ENCODE assay signal across 27 cellular contexts in genomic region chr17:15918261-15918660, GRCh38. TPM values are rescaled to one million over a fixed set of nuclear protein-coding genes. Genes with fewer than 3 reads are reported as not detected.
"Had no signal": no experiment of that assay in that cellular context is flagged by ENCODE, and none has a peak within 500 bp of the region (broad histone marks: within the 10 kb centered on the region; RNA-seq: fewer than 3 reads in every experiment).

No MANE protein-coding gene starts in this region.

- H3K4me3 ChIP-seq: neural progenitor cell, right lobe of liver, uterus had no signal

- H3K4me3 Mint-ChIP-seq: activated B cell treated with CpG ODN at 0.5 μM for 24 hours; activated CD8-positive, alpha-beta T cell treated with anti-CD3 and anti-CD28 coated beads for 36 hours; activated naive CD4-positive, alpha-beta T cell treated with anti-CD3 and anti-CD28 coated beads, Interleukin-2, amount 50 U/mL, for 24 hours; activated naive CD8-positive, alpha-beta T cell treated with anti-CD3 and anti-CD28 coated beads, Interleukin-2, amount 50 U/mL, for 24 hours; activated T-cell treated with anti-CD3 and anti-CD28 coated beads, Interleukin-2, amount 50 U/mL, for 4 hours; immature natural killer cell; natural killer cell; neural progenitor cell had no signal

- FAIRE-seq: colon had no signal

- H3K36me3 Mint-ChIP-seq: activated naive CD4-positive, alpha-beta T cell treated with anti-CD3 and anti-CD28 coated beads, Interleukin-2, amount 50 U/mL, for 24 hours; natural killer cell; neural progenitor cell had no signal

- DNase-seq: activated B cell treated with CpG ODN at 0.5 μM for 24 hours; activated CD4-positive, alpha-beta T cell treated with anti-CD3 and anti-CD28 coated beads, Interleukin-2, amount 50 U/mL, for 1 hour; activated CD8-positive, alpha-beta T cell treated with anti-CD3 and anti-CD28 coated beads for 36 hours; activated naive CD8-positive, alpha-beta T cell treated with anti-CD3 and anti-CD28 coated beads, Interleukin-2, amount 50 U/mL, for 24 hours; activated T-cell treated with anti-CD3 and anti-CD28 coated beads, Interleukin-2, amount 50 U/mL, for 4 hours; amygdala; dorsolateral prefrontal cortex; hypothalamus; immature natural killer cell; mesendoderm; natural killer cell; occipital lobe; right lobe of liver; stimulated activated CD4-positive, alpha-beta T cell treated with anti-CD3 and anti-CD28 coated beads, Interleukin-12 subunit alpha, Interleukin-12 subunit beta, amount 100 ng/mL, for 4 hours; stimulated activated CD4-positive, alpha-beta T cell treated with anti-CD3 and anti-CD28 coated beads, Interleukin-4, amount 100 ng/mL, for 1 hour; stimulated activated naive CD8-positive, alpha-beta T cell treated with anti-CD3 and anti-CD28 coated beads, Interleukin-15, Interleukin-2, amounts not matched to agents 100 U/mL and 50 U/mL, for 24 hours; T-helper 2 cell; testis; uterus had no signal

- H3K27ac ChIP-seq: dorsolateral prefrontal cortex, lower lobe of right lung, neural progenitor cell, right lobe of liver, skin epidermis, testis, uterus had no signal

- H3K9me3 ChIP-seq: lower lobe of right lung, right lobe of liver, testis, uterus had no signal

- H3K36me3 ChIP-seq: lower lobe of right lung, neural progenitor cell, right lobe of liver, transverse colon, uterus had no signal

- H3K9me3 Mint-ChIP-seq: activated naive CD4-positive, alpha-beta T cell treated with anti-CD3 and anti-CD28 coated beads, Interleukin-2, amount 50 U/mL, for 24 hours; activated naive CD8-positive, alpha-beta T cell treated with anti-CD3 and anti-CD28 coated beads, Interleukin-2, amount 50 U/mL, for 24 hours; activated T-helper 2 cell treated with anti-CD3 and anti-CD28 coated beads, Interferon-gamma antibody, Interleukin-2, Interleukin-4, amounts not matched to agents 10 μg/mL and 5 μg/mL and 100 μg/mL, durations not matched to agents 14 hours and 24 hours and 36 hours; immature natural killer cell; natural killer cell had no signal

- H2AFZ ChIP-seq: neural progenitor cell had no signal

- H3K27me3 ChIP-seq: neural progenitor cell, right lobe of liver, testis, uterus had no signal

- H3K4me1 ChIP-seq: neural progenitor cell, right lobe of liver, testis, uterus had no signal

- ATAC-seq: activated CD8-positive, alpha-beta T cell treated with anti-CD3 and anti-CD28 coated beads for 36 hours; activated naive CD8-positive, alpha-beta T cell treated with anti-CD3 and anti-CD28 coated beads, Interleukin-2, amount 50 U/mL, for 24 hours; activated T-cell treated with anti-CD3 and anti-CD28 coated beads, Interleukin-2, amount 50 U/mL, for 4 hours; natural killer cell; stimulated activated naive CD8-positive, alpha-beta T cell treated with anti-CD3 and anti-CD28 coated beads, Interleukin-15, Interleukin-2, amounts not matched to agents 100 U/mL and 50 U/mL, for 24 hours had no signal

- H3K27ac Mint-ChIP-seq: activated B cell treated with CpG ODN at 0.5 μM for 24 hours; activated CD8-positive, alpha-beta T cell treated with anti-CD3 and anti-CD28 coated beads for 36 hours; activated naive CD4-positive, alpha-beta T cell treated with anti-CD3 and anti-CD28 coated beads, Interleukin-2, amount 50 U/mL, for 24 hours; activated naive CD8-positive, alpha-beta T cell treated with anti-CD3 and anti-CD28 coated beads, Interleukin-2, amount 50 U/mL, for 24 hours; activated T-helper 2 cell treated with anti-CD3 and anti-CD28 coated beads, Interferon-gamma antibody, Interleukin-2, Interleukin-4, amounts not matched to agents 10 μg/mL and 5 μg/mL and 100 μg/mL, durations not matched to agents 14 hours and 24 hours and 36 hours; immature natural killer cell; natural killer cell; progenitor cell of endocrine pancreas had no signal

- H3K4me1 Mint-ChIP-seq: activated B cell treated with CpG ODN at 0.5 μM for 24 hours; activated naive CD4-positive, alpha-beta T cell treated with anti-CD3 and anti-CD28 coated beads, Interleukin-2, amount 50 U/mL, for 24 hours; activated naive CD8-positive, alpha-beta T cell treated with anti-CD3 and anti-CD28 coated beads, Interleukin-2, amount 50 U/mL, for 24 hours had no signal

RNA-seq across cellular contexts. Expression of gene ADORA2B, which starts 26.7 kb away (rescaled TPM):
- total RNA-seq: activated B cell treated with CpG ODN at 0.5 μM for 24 hours had no signal
